In the genomic region with DNA sequence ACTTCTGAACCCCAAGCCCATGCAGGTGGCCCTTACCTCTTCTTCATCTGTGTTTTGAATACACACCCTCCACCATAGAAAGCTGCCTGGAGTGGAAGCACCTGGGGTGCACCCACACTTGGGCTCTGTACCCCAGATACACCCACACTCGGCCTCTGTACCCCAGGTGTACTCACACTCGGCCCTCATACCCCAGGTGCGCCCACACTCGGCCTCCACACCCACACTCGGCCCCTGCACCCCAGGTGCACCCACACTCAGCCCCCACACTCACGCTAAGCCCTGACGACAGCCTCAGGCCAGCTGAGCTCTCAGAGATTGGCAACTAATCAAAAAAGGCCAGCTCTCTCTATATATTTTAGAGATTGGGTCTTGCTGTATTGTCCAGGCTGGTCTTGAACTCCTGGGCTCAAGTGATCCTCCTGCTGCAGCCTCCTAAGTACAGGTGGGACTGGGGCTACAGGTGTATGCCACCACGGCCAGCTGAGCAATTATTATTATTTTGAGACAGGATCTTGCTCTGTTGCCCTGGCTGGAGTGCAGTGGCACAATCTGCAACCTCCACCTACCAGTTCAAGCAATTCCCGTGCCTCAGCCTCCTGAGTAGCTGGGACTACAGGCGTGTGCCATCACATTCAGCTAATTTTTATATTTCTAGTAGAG, we compare ENCODE assay signal across 18 cellular contexts.
DNase-seq lines count a peak whose midpoint lies in the region; ATAC-seq, FAIRE-seq and TF ChIP-seq lines count a peak whose summit lies in the region.
"Had no signal": no experiment of that assay in that cellular context is flagged by ENCODE, and none has a peak within 500 bp of the region (broad histone marks: within the 10 kb centered on the region; RNA-seq: fewer than 3 reads in every experiment).

No MANE protein-coding gene starts in this region.

- H3K14ac ChIP-seq in H1 (ENCODE audit: insufficient read length) = no peak overlapping the region

- H3K4me1 ChIP-seq in PC-9 (replicated peaks; ENCODE audit: insufficient read depth) (peaks cover 63% of the 10 kb centered on the region), H1 (replicated peaks in 1 of 4; ENCODE audit: control insufficient read depth in 3 of 4, insufficient read depth in 4 of 4, low read length in 3 of 4) (peaks cover 0 to 2% (median 0%) of the 10 kb centered on the region in 4 experiments; a peak in 2 of 7 replicates)
- H3K4me1 ChIP-seq: BLaER1 treated with 17β-estradiol and CSF1 and Interleukin-3, amounts not matched to agents 10 nM and 100 nM had no signal

- no peak overlapping the region for H3K4me3 Mint-ChIP-seq in activated T-cell treated with anti-CD3 and anti-CD28 coated beads, Interleukin-2, amount 50 U/mL, for 72 hours
- no peak overlapping the region for H3K4me3 Mint-ChIP-seq in stimulated activated memory B cell treated with anti-CD40 and anti-IgM and Interleukin-4, amounts not matched to agents 10 μg/mL and 1 μg/mL and 100 μg/mL, for 72 hours
- H3K4me3 Mint-ChIP-seq in HFFc6 = no peak overlapping the region

- H3K79me2 ChIP-seq in PC-9 (ENCODE audit: low read depth) = peaks cover 73% of the 10 kb centered on the region
- peaks cover 0 to 11% of the 10 kb centered on the region in 2 experiments; a peak in 1 of 4 replicates for H3K79me2 ChIP-seq in H1 (ENCODE audit: control insufficient read depth in 1 of 2, insufficient read depth in 2 of 2, low read length in 2 of 2)

- no peak overlapping the region for H2BK15ac ChIP-seq in H1 (ENCODE audit: low read length)

- no TSS peak for BruUV-seq in PC-9 (replicated peaks; lab: Mats Ljungman, UMichigan)

- no peak for ATAC-seq in activated T-cell treated with anti-CD3 and anti-CD28 coated beads, Interleukin-2, amount 50 U/mL, for 72 hours (replicated peaks in 1 of 2)
- ATAC-seq in stimulated activated memory B cell treated with anti-CD40 and anti-IgM and Interleukin-4, amounts not matched to agents 10 μg/mL and 1 μg/mL and 100 μg/mL, for 72 hours = no peak
- no peak for ATAC-seq in esophagus mucosa
- no peak for ATAC-seq in HG02610 (IDR thresholded peaks at IDR 0.05; ENCODE audit: unreplicated experiment)

- H3K36me3 Mint-ChIP-seq in activated T-cell treated with anti-CD3 and anti-CD28 coated beads, Interleukin-2, amount 50 U/mL, for 72 hours (ENCODE audit: insufficient read depth in 2 of 2) = peaks cover 3 to 9% of the 10 kb centered on the region in 2 donors
- peaks cover 50% of the 10 kb centered on the region for H3K36me3 Mint-ChIP-seq in stimulated activated memory B cell treated with anti-CD40 and anti-IgM and Interleukin-4, amounts not matched to agents 10 μg/mL and 1 μg/mL and 100 μg/mL, for 72 hours
- H3K36me3 Mint-ChIP-seq in HFFc6 (ENCODE audit: low read depth) = peaks cover 11% of the 10 kb centered on the region

- H3K27me3 ChIP-seq in PC-9 (ENCODE audit: insufficient read depth, low read depth) = no peaks in the 10 kb centered on the region
- no peaks in the 10 kb centered on the region for H3K27me3 ChIP-seq in H1 (replicated peaks in 1 of 4; ENCODE audit: control insufficient read depth in 3 of 4, extremely low read depth in 1 of 4, insufficient read depth in 3 of 4, low read length in 3 of 4)
- H3K27me3 ChIP-seq: BLaER1 treated with 17β-estradiol and CSF1 and Interleukin-3, amounts not matched to agents 10 nM and 100 nM had no signal

- H3K9me3 ChIP-seq in PC-9 (ENCODE audit: insufficient read depth, low read depth) (no peaks in the 10 kb centered on the region), H1 (ENCODE audit: insufficient read depth in 2 of 2, low read depth in 1 of 2, low read length in 1 of 2) (no peaks in the 10 kb centered on the region)
- H3K9me3 ChIP-seq: BLaER1 treated with 17β-estradiol and CSF1 and Interleukin-3, amounts not matched to agents 10 nM and 100 nM had no signal

- H2AFZ ChIP-seq in PC-9 (no peak overlapping the region), H1 (ENCODE audit: low read length) (no peak overlapping the region)

- no peaks in the 10 kb centered on the region for H3K27me3 Mint-ChIP-seq in activated T-cell treated with anti-CD3 and anti-CD28 coated beads, Interleukin-2, amount 50 U/mL, for 72 hours (ENCODE audit: low read depth)
- H3K27me3 Mint-ChIP-seq in stimulated activated memory B cell treated with anti-CD40 and anti-IgM and Interleukin-4, amounts not matched to agents 10 μg/mL and 1 μg/mL and 100 μg/mL, for 72 hours = no peaks in the 10 kb centered on the region
- no peaks in the 10 kb centered on the region for H3K27me3 Mint-ChIP-seq in HFFc6 (ENCODE audit: insufficient read depth)

- CTCF ChIA-PET in PC-9 (lab: Charles Lee) (no interaction called here), H1 (lab: Charles Lee; ENCODE audit: partially characterized antibody) (interaction anchor here (0.6 kb wide), 1 partner anchor 275 kb away, joined by 3 read pairs; no protein-coding TSS in a partner anchor)

- H3K18ac ChIP-seq in H1 (ENCODE audit: extremely low read depth, low read length) = no peak overlapping the region

- no peak for TF ChIP-seq POLR2A in H1 (IDR thresholded peaks at IDR 0.05; ENCODE audit: control extremely low read depth in 1 of 2, low read depth in 2 of 2, low read length in 2 of 2)

- no peak for FAIRE-seq in H1 (lab: Jason Lieb, UNC)
- FAIRE-seq: A204.1, GM19239, H54, HTR-8/SVneo had no signal

- intact Hi-C loops in PC-9 (cut with micrococcal nuclease; ENCODE audit: unreplicated experiment) = no loop called here

- peak overlapping the region; percentile 21; the same call in 1 of the 2 replicates for H4K8ac ChIP-seq in H1 (ENCODE audit: extremely low read depth, insufficient read depth, low read length)

- H4K91ac ChIP-seq in H1 (replicated peaks; ENCODE audit: insufficient read length, low read length) = no peak overlapping the region

- H3K9ac ChIP-seq in H1 (replicated peaks in 1 of 4; ENCODE audit: extremely low read depth in 1 of 4, low read depth in 3 of 4, low read length in 3 of 4) = no peak overlapping the region
- H3K9ac ChIP-seq: BLaER1 treated with 17β-estradiol and CSF1 and Interleukin-3, amounts not matched to agents 10 nM and 100 nM had no signal

- TF ChIP-seq RAD21 in H1 (IDR thresholded peaks at IDR 0.05 in 1 of 2, conservative IDR thresholded peaks at IDR 0.05 in 1 of 2; ENCODE audit: low read depth in 2 of 2, low read length in 2 of 2) = no peak

- H2BK5ac ChIP-seq in H1 (ENCODE audit: low read depth, low read length) = no peak overlapping the region

- H3K79me1 ChIP-seq in H1 (ENCODE audit: low read depth, low read length) = peaks cover 6% of the 10 kb centered on the region

- H3K36me3 ChIP-seq in PC-9 (ENCODE audit: low read depth) (no peaks in the 10 kb centered on the region; the same call in 1 of the 2 replicates), H1 (ENCODE audit: control insufficient read depth in 2 of 4, insufficient read depth in 4 of 4, low read length in 3 of 4) (no peaks in the 10 kb centered on the region)

- H3K4me1 Mint-ChIP-seq in activated T-cell treated with anti-CD3 and anti-CD28 coated beads, Interleukin-2, amount 50 U/mL, for 72 hours (ENCODE audit: low read depth) = peaks cover 10% of the 10 kb centered on the region
- peaks cover 43% of the 10 kb centered on the region for H3K4me1 Mint-ChIP-seq in stimulated activated memory B cell treated with anti-CD40 and anti-IgM and Interleukin-4, amounts not matched to agents 10 μg/mL and 1 μg/mL and 100 μg/mL, for 72 hours
- H3K4me1 Mint-ChIP-seq in HFFc6 (ENCODE audit: low read depth) = peaks cover 24% of the 10 kb centered on the region

- H3K4me3 ChIP-seq in PC-9 = no peak overlapping the region
- H3K4me3 ChIP-seq in H1 (ENCODE audit: extremely low read depth in 1 of 4, insufficient read depth in 2 of 4, low read depth in 3 of 4, low read length in 4 of 4) = no peak overlapping the region
- H3K4me3 ChIP-seq: BLaER1 treated with 17β-estradiol and CSF1 and Interleukin-3, amounts not matched to agents 10 nM and 100 nM had no signal

- no peak overlapping the region for H3K56ac ChIP-seq in H1 (replicated peaks; ENCODE audit: insufficient read length, low read depth, low read length)

- no peak overlapping the region for H3K23ac ChIP-seq in H1 (ENCODE audit: insufficient read length)

- H3K9me3 Mint-ChIP-seq in activated T-cell treated with anti-CD3 and anti-CD28 coated beads, Interleukin-2, amount 50 U/mL, for 72 hours = no peaks in the 10 kb centered on the region
- no peaks in the 10 kb centered on the region for H3K9me3 Mint-ChIP-seq in stimulated activated memory B cell treated with anti-CD40 and anti-IgM and Interleukin-4, amounts not matched to agents 10 μg/mL and 1 μg/mL and 100 μg/mL, for 72 hours
- no peaks in the 10 kb centered on the region for H3K9me3 Mint-ChIP-seq in HFFc6

- H4K20me1 ChIP-seq in PC-9 (ENCODE audit: insufficient read depth) = peaks cover 6% of the 10 kb centered on the region; the same call in 1 of the 2 replicates
- H4K20me1 ChIP-seq in H1 (replicated peaks in 1 of 2; ENCODE audit: control insufficient read depth in 1 of 2, insufficient read depth in 2 of 2, low read length in 2 of 2) = peaks cover 0 to 16% of the 10 kb centered on the region in 2 experiments

- no peak overlapping the region for H3K4ac ChIP-seq in H1 (replicated peaks; ENCODE audit: insufficient read length, low read depth, low read length)

- no peak overlapping the region for H2BK120ac ChIP-seq in H1 (replicated peaks; ENCODE audit: low read depth, low read length)

- no peak overlapping the region for H2AK5ac ChIP-seq in H1 (ENCODE audit: low read depth, low read length)

- H4K5ac ChIP-seq in H1 (ENCODE audit: insufficient read length, low read depth, low read length) = no peak overlapping the region

- no peaks in the 10 kb centered on the region for H3K9me2 ChIP-seq in PC-9 (ENCODE audit: insufficient read depth)

- 87% methylated on average over 10 of the region's 10 CpGs; no CpG with 5 or more reads in 1 of the 2 experiments for WGBS in H1 (ENCODE audit: extremely low coverage in 1 of 2, insufficient coverage in 1 of 2, insufficient read length in 1 of 2, insufficient replicate concordance in 2 of 2, low coverage in 1 of 2, low lambda C conversion rate in 2 of 2, missing lambda C conversion rate in 1 of 2), 2 experiments

- no peak for TF ChIP-seq CTCF in PC-9 (conservative IDR thresholded peaks at IDR 0.05)
- TF ChIP-seq CTCF in H1 (IDR thresholded peaks at IDR 0.05; ENCODE audit: control extremely low read depth in 1 of 3, insufficient read depth in 1 of 3, low read depth in 1 of 3, low read length in 3 of 3) = no peak
- TF ChIP-seq CTCF in HFFc6 (IDR thresholded peaks at IDR 0.05) = no peak

- peaks cover 70% of the 10 kb centered on the region for H3F3A ChIP-seq in PC-9 (ENCODE audit: insufficient read depth, low read depth)

- no peak for DNase-seq in activated T-cell treated with anti-CD3 and anti-CD28 coated beads, Interleukin-2, amount 50 U/mL, for 72 hours
- DNase-seq in activated T-cell treated with anti-CD3 and anti-CD28 coated beads, Interleukin-2, amount 50 U/mL, for 48 hours = no peak
- DNase-seq in PC-9 (no peak), H1 (ENCODE audit: low read depth in 1 of 2, low spot score in 2 of 2) (no peak), HFFc6 (no peak)
- DNase-seq: DMS153, EL, NCI-H187, NCI-H69 had no signal

- H3K23me2 ChIP-seq in H1 (ENCODE audit: low read depth, low read length) = no peaks in the 10 kb centered on the region

- peak overlapping the region; percentile 75 for H3K27ac ChIP-seq in PC-9
- no peak overlapping the region for H3K27ac ChIP-seq in H1 (ENCODE audit: low read depth, low read length)
- H3K27ac ChIP-seq: BLaER1 treated with 17β-estradiol and CSF1 and Interleukin-3, amounts not matched to agents 10 nM and 100 nM; HL-60 had no signal

- POLR2A ChIA-PET in PC-9 (lab: Charles Lee; ENCODE audit: unreplicated experiment) (no interaction called here), H1 (lab: Charles Lee; ENCODE audit: partially characterized antibody) (no interaction called here)

- no peak overlapping the region for H2BK20ac ChIP-seq in H1 (ENCODE audit: low read length)

- TF ChIP-seq EP300 in H1 (IDR thresholded peaks at IDR 0.05; ENCODE audit: borderline replicate concordance in 1 of 2, low read depth in 2 of 2, low read length in 2 of 2) = no peak

- no peak overlapping the region for H2BK12ac ChIP-seq in H1 (ENCODE audit: low read depth, low read length)

- peak overlapping the region; percentile 90 for H3K27ac Mint-ChIP-seq in activated T-cell treated with anti-CD3 and anti-CD28 coated beads, Interleukin-2, amount 50 U/mL, for 72 hours
- H3K27ac Mint-ChIP-seq in stimulated activated memory B cell treated with anti-CD40 and anti-IgM and Interleukin-4, amounts not matched to agents 10 μg/mL and 1 μg/mL and 100 μg/mL, for 72 hours = peak overlapping the region; percentile 72
- no peak overlapping the region for H3K27ac Mint-ChIP-seq in HFFc6

- H3K4me2 ChIP-seq in PC-9 (peak overlapping the region; percentile 73; the same call in 1 of the 2 replicates), H1 (ENCODE audit: insufficient read depth in 1 of 2, low read depth in 2 of 2, low read length in 2 of 2) (no peak overlapping the region)
- H3K4me2 ChIP-seq: BLaER1 treated with 17β-estradiol and CSF1 and Interleukin-3, amounts not matched to agents 10 nM and 100 nM had no signal
